Comparison of ENCODE assay signal across 25 cellular contexts in the genomic region with DNA sequence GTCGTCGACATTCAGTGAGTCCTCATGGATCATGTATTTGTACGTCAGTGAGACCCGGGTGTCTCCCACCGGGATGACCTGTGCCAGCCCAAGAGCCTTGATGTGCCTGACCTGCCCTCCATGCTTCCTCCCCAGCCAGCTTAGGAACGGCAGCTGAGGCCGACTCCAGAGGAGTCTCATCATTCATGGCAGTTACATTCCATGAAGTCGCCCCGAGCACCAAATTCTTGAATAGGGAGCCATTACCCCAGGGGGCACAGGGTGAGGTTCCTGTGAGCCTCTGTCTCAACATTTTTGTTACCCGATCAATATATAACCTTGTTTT.
"Had no signal": no experiment of that assay in that cellular context is flagged by ENCODE, and none has a peak within 500 bp of the region (broad histone marks: within the 10 kb centered on the region; RNA-seq: fewer than 3 reads in every experiment).

No MANE protein-coding gene starts in this region.

- H3K27me3 Mint-ChIP-seq: dendritic cell treated with granulocyte-macrophage colony-stimulating factor and Interleukin-4, amounts not matched to agents 40 ng/mL and 50 ng/mL, for 4 days; progenitor cell of endocrine pancreas had no signal

- H3K27ac Mint-ChIP-seq: dendritic cell treated with granulocyte-macrophage colony-stimulating factor and Interleukin-4, amounts not matched to agents 40 ng/mL and 50 ng/mL, for 4 days; endodermal cell; naive thymus-derived CD8-positive, alpha-beta T cell; nephron progenitor cell; progenitor cell of endocrine pancreas; stimulated activated effector memory CD8-positive, alpha-beta T cell treated with anti-CD3 and anti-CD28 coated beads, Interleukin-12 subunit alpha, Interleukin-12 subunit beta, amount 100 ng/mL, for 72 hours had no signal

- H3K79me2 ChIP-seq: hepatocyte, parathyroid adenoma had no signal

- H3K27me3 ChIP-seq: colonic mucosa, gastrocnemius medialis, hepatocyte, neutrophil, stomach, thyroid gland had no signal

- H2AFZ ChIP-seq: hepatocyte, parathyroid adenoma had no signal

- H3K4me1 ChIP-seq: colonic mucosa, gastrocnemius medialis, lower lobe of right lung, parathyroid adenoma, stomach, thyroid gland had no signal

- H3K36me3 Mint-ChIP-seq: naive thymus-derived CD8-positive, alpha-beta T cell; stimulated activated effector memory CD8-positive, alpha-beta T cell treated with anti-CD3 and anti-CD28 coated beads, Interleukin-12 subunit alpha, Interleukin-12 subunit beta, amount 100 ng/mL, for 72 hours had no signal

- H3K27ac ChIP-seq: colonic mucosa, epithelial cell of prostate, gastrocnemius medialis, hepatocyte, lower lobe of right lung, neutrophil, parathyroid adenoma, stomach, thyroid gland had no signal

- ATAC-seq: esophagus mucosa; gastrocnemius medialis; left ventricle myocardium superior; lower lobe of right lung; naive thymus-derived CD8-positive, alpha-beta T cell; sciatic nerve; stimulated activated effector memory CD8-positive, alpha-beta T cell treated with anti-CD3 and anti-CD28 coated beads, Interleukin-12 subunit alpha, Interleukin-12 subunit beta, amount 100 ng/mL, for 72 hours had no signal

- H3K4me3 ChIP-seq: colonic mucosa, gastrocnemius medialis, hepatocyte, lower lobe of right lung, smooth muscle cell, stomach, thyroid gland had no signal

- H3K4me3 Mint-ChIP-seq: dendritic cell treated with granulocyte-macrophage colony-stimulating factor and Interleukin-4, amounts not matched to agents 40 ng/mL and 50 ng/mL, for 4 days; endodermal cell; naive thymus-derived CD8-positive, alpha-beta T cell; nephron progenitor cell; stimulated activated effector memory CD8-positive, alpha-beta T cell treated with anti-CD3 and anti-CD28 coated beads, Interleukin-12 subunit alpha, Interleukin-12 subunit beta, amount 100 ng/mL, for 72 hours had no signal

- H3K9me3 ChIP-seq: colonic mucosa, gastrocnemius medialis, lower lobe of right lung, thyroid gland had no signal

- H3K4me2 ChIP-seq: hepatocyte, smooth muscle cell had no signal

- DNase-seq: colonic mucosa; effector CD8-positive, alpha-beta T cell; foreskin fibroblast; gastrocnemius medialis; left ventricle myocardium superior; nephron progenitor cell; stimulated activated CD4-positive, alpha-beta T cell treated with anti-CD3 and anti-CD28 coated beads, Interleukin-2, amount 100 ng/mL, for 24 hours; stimulated activated CD4-positive, alpha-beta T cell treated with anti-CD3 and anti-CD28 coated beads, Interleukin-4, amount 100 ng/mL, for 24 hours; stimulated activated naive CD4-positive, alpha-beta T cell treated with Interleukin-2 at 50 U/mL for 16 hours; stomach; thyroid gland; trophoblast cell had no signal

- H3K9me3 Mint-ChIP-seq: endodermal cell; naive thymus-derived CD8-positive, alpha-beta T cell had no signal

- H3K4me1 Mint-ChIP-seq: endodermal cell; naive thymus-derived CD8-positive, alpha-beta T cell; nephron progenitor cell had no signal

- H3K36me3 ChIP-seq: colonic mucosa, gastrocnemius medialis, neutrophil, thyroid gland had no signal
